15 cellular contexts compared by ENCODE assay signal in genomic region chr7:99033765-99034164, GRCh38.
"Had no signal": no experiment of that assay in that cellular context is flagged by ENCODE, and none has a peak within 500 bp of the region (broad histone marks: within the 10 kb centered on the region; RNA-seq: fewer than 3 reads in every experiment).

No MANE protein-coding gene starts in this region.

- H3K9me3 ChIP-seq: SK-N-SH, suprapubic skin had no signal

- H3K27ac ChIP-seq: brain microvascular endothelial cell, lower lobe of right lung, suprapubic skin had no signal

- H3K4me3 ChIP-seq: gastroesophageal sphincter, lower lobe of right lung, suprapubic skin had no signal

- H3K9ac ChIP-seq: SK-N-SH had no signal

- DNase-seq: activated B cell treated with CpG ODN at 0.5 μM for 24 hours; activated CD4-positive, alpha-beta memory T cell treated with anti-CD3 and anti-CD28 coated beads for 36 hours; activated CD4-positive, alpha-beta T cell treated with anti-CD3 and anti-CD28 coated beads for 4 hours; activated T-cell treated with anti-CD3 and anti-CD28 coated beads for 4 hours; anterior cingulate cortex; brain microvascular endothelial cell; effector CD4-positive, alpha-beta T cell; lower lobe of right lung; nucleus accumbens; SK-N-SH; stimulated activated CD4-positive, alpha-beta T cell treated with anti-CD3 and anti-CD28 coated beads, Interleukin-12 subunit alpha, Interleukin-12 subunit beta, amount 100 ng/mL, for 4 hours; stimulated activated CD4-positive, alpha-beta T cell treated with anti-CD3 and anti-CD28 coated beads, Interleukin-1b, Interleukin-23, amount 100 ng/mL, for 48 hours; stimulated activated naive CD4-positive, alpha-beta T cell treated with Interleukin-2 at 50 U/mL for 16 hours had no signal

- H3K4me1 ChIP-seq: lower lobe of right lung had no signal

- H3K27me3 ChIP-seq: brain microvascular endothelial cell, gastroesophageal sphincter, suprapubic skin had no signal

- H3K4me2 ChIP-seq: SK-N-SH had no signal

- ATAC-seq: gastroesophageal sphincter, lower lobe of right lung had no signal
